In the genomic region with DNA sequence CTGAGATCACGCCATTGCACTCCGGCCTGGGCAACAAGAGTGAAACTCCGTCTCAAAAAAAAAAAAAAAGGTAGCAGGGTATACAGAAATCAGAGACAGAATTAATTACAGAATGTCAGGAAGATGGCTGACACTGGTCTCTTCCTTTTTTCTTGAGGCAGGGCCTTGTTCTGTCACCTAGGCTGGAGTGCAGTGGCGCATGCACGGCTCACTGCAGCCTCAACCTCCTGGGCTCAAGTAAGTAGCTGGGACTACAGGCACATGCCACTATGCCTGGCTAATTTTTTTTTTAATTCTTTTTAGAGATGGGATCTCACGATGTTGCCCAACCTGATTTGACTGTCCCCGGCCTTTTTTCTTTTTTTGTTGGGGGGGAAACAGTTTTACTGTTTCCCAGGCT, we compare ENCODE assay signal across 14 cellular contexts. TPM values are rescaled to one million over a fixed set of nuclear protein-coding genes. Genes with fewer than 3 reads are reported as not detected.
DNase-seq lines count a peak whose midpoint lies in the region; ATAC-seq and TF ChIP-seq lines count a peak whose summit lies in the region.
"Had no signal": no experiment of that assay in that cellular context is flagged by ENCODE, and none has a peak within 500 bp of the region (broad histone marks: within the 10 kb centered on the region; RNA-seq: fewer than 3 reads in every experiment).

No MANE protein-coding gene starts in this region.

- CTCF ChIA-PET in activated CD4-positive, alpha-beta T cell treated with anti-CD3 and anti-CD28 coated beads, Interleukin-2, amount 10 ng/mL, durations not matched to agents 7 days and 5 days (lab: Charles Lee), result interaction anchor here (0.7 to 1.2 kb wide), 6 partner anchors 16 to 849 kb away, joined by 3 to 5 read pairs (median 3); no protein-coding TSS in a partner anchor

- POLR2A ChIA-PET in activated CD4-positive, alpha-beta T cell treated with anti-CD3 and anti-CD28 coated beads, Interleukin-2, amount 10 ng/mL, durations not matched to agents 7 days and 5 days (lab: Charles Lee), result no interaction called here

- H3K4me3 ChIP-seq in OCI-LY3 (ENCODE audit: low read length) (no peak overlapping the region), fibroblast of lung (replicated peaks in 1 of 4; ENCODE audit: control extremely low read depth in 1 of 4, insufficient read depth in 1 of 4, low read depth in 3 of 4, low read length in 4 of 4) (no peak overlapping the region), mucosa of descending colon (no peak overlapping the region)
- H3K4me3 ChIP-seq: body of pancreas, hepatocyte had no signal

- peak overlapping the region; percentile 60 for H3K4me2 ChIP-seq in OCI-LY3 (ENCODE audit: low read length)
- H3K4me2 ChIP-seq in fibroblast of lung (ENCODE audit: extremely low read depth, insufficient read depth, low read length), result no peak overlapping the region
- H3K4me2 ChIP-seq: hepatocyte had no signal

- H3K27ac ChIP-seq in OCI-LY3 (ENCODE audit: low read length) (no peak overlapping the region), fibroblast of lung (ENCODE audit: insufficient read depth, low read length) (no peak overlapping the region), substantia nigra (ENCODE audit: low read depth, low read length, poor library complexity, severe bottlenecking) (peak overlapping the region; percentile 42)
- H3K27ac ChIP-seq: hepatocyte had no signal

- H3K4me3 Mint-ChIP-seq in activated CD4-positive, alpha-beta T cell treated with anti-CD3 and anti-CD28 coated beads, Interleukin-2, amount 10 ng/mL, durations not matched to agents 7 days and 5 days, result no peak overlapping the region
- H3K4me3 Mint-ChIP-seq in activated CD4-positive, alpha-beta T cell treated with anti-CD3 and anti-CD28 coated beads, Interleukin-2, amount 10 ng/mL, durations not matched to agents 24 days and 14 days, result no peak overlapping the region

- no peak for DNase-seq in activated CD4-positive, alpha-beta T cell treated with anti-CD3 and anti-CD28 coated beads, Interleukin-2, amount 10 ng/mL, durations not matched to agents 7 days and 5 days
- DNase-seq in activated CD4-positive, alpha-beta T cell treated with anti-CD3 and anti-CD28 coated beads, Interleukin-2, amount 10 ng/mL, durations not matched to agents 24 days and 14 days, result no peak
- DNase-seq in fibroblast of lung (ENCODE audit: low read depth in 2 of 2) (no peak), substantia nigra (lab: John Stamatoyannopoulos, UW) (no peak), GF-D8 (lab: John Stamatoyannopoulos, UW) (no peak), mucosa of descending colon (no peak)

- TF ChIP-seq CTCF in OCI-LY3 (IDR thresholded peaks at IDR 0.05; ENCODE audit: low read depth, low read length) (no peak), fibroblast of lung (conservative IDR thresholded peaks at IDR 0.05 in 1 of 2, IDR thresholded peaks at IDR 0.05 in 1 of 2; ENCODE audit: low read depth in 1 of 2, low read length in 2 of 2) (no peak), mucosa of descending colon (IDR thresholded peaks at IDR 0.05) (no peak)

- peaks cover 44% of the 10 kb centered on the region for H3K4me1 Mint-ChIP-seq in activated CD4-positive, alpha-beta T cell treated with anti-CD3 and anti-CD28 coated beads, Interleukin-2, amount 10 ng/mL, durations not matched to agents 7 days and 5 days
- H3K4me1 Mint-ChIP-seq in activated CD4-positive, alpha-beta T cell treated with anti-CD3 and anti-CD28 coated beads, Interleukin-2, amount 10 ng/mL, durations not matched to agents 24 days and 14 days, result peaks cover 36% of the 10 kb centered on the region

- no peak for ATAC-seq in mucosa of descending colon
- ATAC-seq in GM21367 (IDR thresholded peaks at IDR 0.05; ENCODE audit: unreplicated experiment), result no peak

- no peaks in the 10 kb centered on the region for H3K9me3 ChIP-seq in OCI-LY3 (ENCODE audit: insufficient read depth, low read length)
- H3K9me3 ChIP-seq in fibroblast of lung (ENCODE audit: control insufficient read depth, insufficient read depth, low read depth, low read length), result no peaks in the 10 kb centered on the region
- H3K9me3 ChIP-seq in mucosa of descending colon, result no peaks in the 10 kb centered on the region
- H3K9me3 ChIP-seq: body of pancreas had no signal

- peaks cover 13% of the 10 kb centered on the region for H3K27me3 Mint-ChIP-seq in activated CD4-positive, alpha-beta T cell treated with anti-CD3 and anti-CD28 coated beads, Interleukin-2, amount 10 ng/mL, durations not matched to agents 7 days and 5 days
- H3K27me3 Mint-ChIP-seq in activated CD4-positive, alpha-beta T cell treated with anti-CD3 and anti-CD28 coated beads, Interleukin-2, amount 10 ng/mL, durations not matched to agents 24 days and 14 days, result peaks cover 11% of the 10 kb centered on the region

- H3K36me3 Mint-ChIP-seq in activated CD4-positive, alpha-beta T cell treated with anti-CD3 and anti-CD28 coated beads, Interleukin-2, amount 10 ng/mL, durations not matched to agents 7 days and 5 days (ENCODE audit: low read depth), result no peaks in the 10 kb centered on the region
- H3K36me3 Mint-ChIP-seq in activated CD4-positive, alpha-beta T cell treated with anti-CD3 and anti-CD28 coated beads, Interleukin-2, amount 10 ng/mL, durations not matched to agents 24 days and 14 days (ENCODE audit: low read depth), result no peaks in the 10 kb centered on the region

- peak overlapping the region; percentile 76 for H3K27ac Mint-ChIP-seq in activated CD4-positive, alpha-beta T cell treated with anti-CD3 and anti-CD28 coated beads, Interleukin-2, amount 10 ng/mL, durations not matched to agents 7 days and 5 days
- H3K27ac Mint-ChIP-seq in activated CD4-positive, alpha-beta T cell treated with anti-CD3 and anti-CD28 coated beads, Interleukin-2, amount 10 ng/mL, durations not matched to agents 24 days and 14 days, result no peak overlapping the region

- H3K79me2 ChIP-seq in OCI-LY3 (ENCODE audit: low read length) (no peaks in the 10 kb centered on the region), fibroblast of lung (ENCODE audit: control insufficient read depth, insufficient read depth, low read length) (no peaks in the 10 kb centered on the region)
- H3K79me2 ChIP-seq: hepatocyte had no signal

- intact Hi-C loops in activated CD4-positive, alpha-beta T cell treated with anti-CD3 and anti-CD28 coated beads, Interleukin-2, amount 10 ng/mL, durations not matched to agents 24 days and 14 days (cut with micrococcal nuclease), result loop anchor here (2.0 kb wide), 1 partner anchor 16 kb away; the partner anchor contains the start of gene RNU5D-1
- intact Hi-C loops in mucosa of descending colon (cut with DNase I, micrococcal nuclease), result no loop called here

- H3K36me3 ChIP-seq in OCI-LY3 (replicated peaks; ENCODE audit: low read depth, low read length), result no peaks in the 10 kb centered on the region
- H3K36me3 ChIP-seq in fibroblast of lung (ENCODE audit: control insufficient read depth, insufficient read depth, low read length), result no peaks in the 10 kb centered on the region
- no peaks in the 10 kb centered on the region for H3K36me3 ChIP-seq in mucosa of descending colon (ENCODE audit: low read depth)

- H3K27me3 ChIP-seq in OCI-LY3 (ENCODE audit: low read depth, low read length) (peaks cover 14% of the 10 kb centered on the region), fibroblast of lung (ENCODE audit: control insufficient read depth, insufficient read depth, low read length) (no peaks in the 10 kb centered on the region)
- H3K27me3 ChIP-seq: body of pancreas, dorsolateral prefrontal cortex, hepatocyte had no signal

- H3K9ac ChIP-seq in OCI-LY3 (ENCODE audit: low read length) (no peak overlapping the region), fibroblast of lung (ENCODE audit: insufficient read depth, low read length) (no peak overlapping the region)

- H3K9me3 Mint-ChIP-seq in activated CD4-positive, alpha-beta T cell treated with anti-CD3 and anti-CD28 coated beads, Interleukin-2, amount 10 ng/mL, durations not matched to agents 7 days and 5 days, result no peaks in the 10 kb centered on the region
- no peaks in the 10 kb centered on the region for H3K9me3 Mint-ChIP-seq in activated CD4-positive, alpha-beta T cell treated with anti-CD3 and anti-CD28 coated beads, Interleukin-2, amount 10 ng/mL, durations not matched to agents 24 days and 14 days

- H4K20me1 ChIP-seq in OCI-LY3 (ENCODE audit: insufficient read depth, low read length), result no peaks in the 10 kb centered on the region
- H4K20me1 ChIP-seq in fibroblast of lung (ENCODE audit: control insufficient read depth, extremely low read depth, insufficient read depth, low read length), result no peaks in the 10 kb centered on the region

- H3K4me1 ChIP-seq in OCI-LY3 (ENCODE audit: low read length) (peaks cover 60% of the 10 kb centered on the region), fibroblast of lung (ENCODE audit: control insufficient read depth, extremely low read depth, insufficient read depth, low read length) (no peaks in the 10 kb centered on the region), mucosa of descending colon (ENCODE audit: low read depth) (no peaks in the 10 kb centered on the region)

- H2AFZ ChIP-seq in OCI-LY3 (ENCODE audit: low read depth, low read length) (no peak overlapping the region), fibroblast of lung (ENCODE audit: low read length) (peak overlapping the region; percentile 71)
- H2AFZ ChIP-seq: hepatocyte had no signal

RNA-seq across cellular contexts. Expression of gene RNU5D-1, which starts 16.4 kb away (rescaled TPM):
- total RNA-seq in activated CD4-positive, alpha-beta T cell treated with anti-CD3 and anti-CD28 coated beads, Interleukin-2, amount 10 ng/mL, durations not matched to agents 7 days and 5 days, result not detected
- total RNA-seq in activated CD4-positive, alpha-beta T cell treated with anti-CD3 and anti-CD28 coated beads, Interleukin-2, amount 10 ng/mL, durations not matched to agents 24 days and 14 days, result not detected in 2 replicates
- not detected in 2 replicates for total RNA-seq in fibroblast of lung
- polyA plus RNA-seq in fibroblast of lung, result not detected in 2 replicates
- not detected in 2 replicates for polyA plus RNA-seq in fibroblast of lung (2012)
- polyA minus RNA-seq in fibroblast of lung (ENCODE audit: low replicate concordance), result under 0.01 TPM in 1 of 2 replicates, not detected in the other
- total RNA-seq in mucosa of descending colon, result 10 to 100 TPM in 1 of 3 donors, not detected in 2; 15.9 TPM
- total RNA-seq: activated CD8-positive, alpha-beta memory T cell treated with anti-CD3 and anti-CD28 coated beads for 36 hours; body of pancreas; dorsolateral prefrontal cortex; hepatocyte; mononuclear cell; posterior vena cava had no signal
- polyA plus RNA-seq: hepatocyte had no signal

RNA-seq across cellular contexts. Expression of gene KIF2C, which starts 25.1 kb away (rescaled TPM):
- 100 to 1,000 TPM; 110 to 121 TPM for total RNA-seq in activated CD4-positive, alpha-beta T cell treated with anti-CD3 and anti-CD28 coated beads, Interleukin-2, amount 10 ng/mL, durations not matched to agents 7 days and 5 days
- total RNA-seq in activated CD4-positive, alpha-beta T cell treated with anti-CD3 and anti-CD28 coated beads, Interleukin-2, amount 10 ng/mL, durations not matched to agents 24 days and 14 days, result 78.1 and 82.7 TPM in 2 replicates
- total RNA-seq in fibroblast of lung (0.51 and 9.2 TPM in 2 replicates), mucosa of descending colon (10 to 100 TPM in 1 of 3 donors, 1 to 10 TPM in 2; 2.7 to 15.0 (median 4.1) TPM)
- 9.9 and 41.9 TPM in 2 replicates for polyA plus RNA-seq in fibroblast of lung
- polyA plus RNA-seq in fibroblast of lung (2012), result 7.2 and 28.0 TPM in 2 replicates
- 3.8 and 24.6 TPM in 2 replicates for polyA minus RNA-seq in fibroblast of lung (ENCODE audit: low replicate concordance)
- total RNA-seq: body of pancreas had no signal

RNA-seq across cellular contexts. Expression of gene ARMH1, which starts 40.0 kb away (rescaled TPM):
- 10 to 100 TPM; 47.4 to 50.7 TPM for total RNA-seq in activated CD4-positive, alpha-beta T cell treated with anti-CD3 and anti-CD28 coated beads, Interleukin-2, amount 10 ng/mL, durations not matched to agents 7 days and 5 days
- 133 and 137 TPM in 2 replicates for total RNA-seq in activated CD4-positive, alpha-beta T cell treated with anti-CD3 and anti-CD28 coated beads, Interleukin-2, amount 10 ng/mL, durations not matched to agents 24 days and 14 days
- total RNA-seq in fibroblast of lung, result 2.3 and 6.4 TPM in 2 replicates
- 0.75 and 2.4 TPM in 2 replicates for polyA plus RNA-seq in fibroblast of lung
- 0.27 and 1.0 TPM in 2 replicates for polyA plus RNA-seq in fibroblast of lung (2012)
- polyA minus RNA-seq in fibroblast of lung (ENCODE audit: low replicate concordance), result not detected in 2 replicates
- total RNA-seq in mucosa of descending colon, result 1 to 10 TPM; 1.7 to 4.1 (median 2.3) TPM

RNA-seq across cellular contexts. Expression of gene TMEM53, which starts 40.3 kb away (rescaled TPM):
- 1 to 10 TPM; 3.0 to 3.5 TPM for total RNA-seq in activated CD4-positive, alpha-beta T cell treated with anti-CD3 and anti-CD28 coated beads, Interleukin-2, amount 10 ng/mL, durations not matched to agents 7 days and 5 days
- 4.5 and 5.1 TPM in 2 replicates for total RNA-seq in activated CD4-positive, alpha-beta T cell treated with anti-CD3 and anti-CD28 coated beads, Interleukin-2, amount 10 ng/mL, durations not matched to agents 24 days and 14 days
- total RNA-seq in fibroblast of lung (5.6 and 8.1 TPM in 2 replicates), mucosa of descending colon (10 to 100 TPM; 19.3 to 46.0 (median 36.6) TPM)
- polyA plus RNA-seq in fibroblast of lung, result 11.6 and 12.4 TPM in 2 replicates
- 16.4 and 16.8 TPM in 2 replicates for polyA plus RNA-seq in fibroblast of lung (2012)
- 15.9 and 37.0 TPM in 2 replicates for polyA minus RNA-seq in fibroblast of lung (ENCODE audit: low replicate concordance)
